10 cellular contexts compared by ENCODE assay signal in genomic region chr5:65172486-65173129, GRCh38.
A peak's percentile ranks its signal among the peaks of the same experiment; 100 is the strongest.
DNase-seq lines count a peak whose midpoint lies in the region; ATAC-seq and TF ChIP-seq lines count a peak whose summit lies in the region.
"Had no signal": no experiment of that assay in that cellular context is flagged by ENCODE, and none has a peak within 500 bp of the region (broad histone marks: within the 10 kb centered on the region; RNA-seq: fewer than 3 reads in every experiment).

No MANE protein-coding gene starts in this region.

- dilution Hi-C loops in mammary epithelial cell (cut with HindIII; ENCODE audit: low sequenced_read_pairs), result no loop called here

- H3K36me3 ChIP-seq in mammary epithelial cell (ENCODE audit: insufficient read depth, low read length), result peaks cover 9% of the 10 kb centered on the region
- H3K36me3 ChIP-seq: BLaER1 treated with 17β-estradiol and CSF1 and Interleukin-3, amounts not matched to agents 10 nM and 100 nM; SJSA1 had no signal

- H4K20me1 ChIP-seq in mammary epithelial cell (ENCODE audit: insufficient read depth, low read length), result no peaks in the 10 kb centered on the region
- H4K20me1 ChIP-seq: BLaER1 treated with 17β-estradiol and CSF1 and Interleukin-3, amounts not matched to agents 10 nM and 100 nM had no signal

- no peak overlapping the region for H3K4me3 Mint-ChIP-seq in stimulated activated naive CD8-positive, alpha-beta T cell treated with anti-CD3 and anti-CD28 coated beads, Interleukin-15, amount 100 ng/mL, for 72 hours
- no peak overlapping the region for H3K4me3 Mint-ChIP-seq in WTC11

- in situ Hi-C loops in mammary epithelial cell (cut with MboI; ENCODE audit: low sequenced_read_pairs in 2 of 2), result no loop called here

- peak; percentile 63 for DNase-seq in activated effector memory CD4-positive, alpha-beta T cell treated with anti-CD3 and anti-CD28 coated beads, Interleukin-2, amount 50 U/mL, for 16 hours
- DNase-seq in activated effector memory CD4-positive, alpha-beta T cell treated with Interleukin-2 at 50 U/mL for 16 hours, result no peak
- peak; percentile 96 for DNase-seq in mammary epithelial cell
- DNase-seq in stimulated activated naive CD8-positive, alpha-beta T cell treated with anti-CD3 and anti-CD28 coated beads, Interleukin-15, amount 100 ng/mL, for 72 hours, result peak; percentile 52 to 77
- no peak for DNase-seq in NCI-H526 treated with DMSO at 0.1 percent for 48 hours (lab: John Stamatoyannopoulos, UW)
- no peak for DNase-seq in caudate nucleus (lab: John Stamatoyannopoulos, UW)
- DNase-seq in WTC11 (ENCODE audit: low spot score), result no peak

- intact Hi-C loops in mammary epithelial cell (cut with micrococcal nuclease), result no loop called here

- H3K27me3 Mint-ChIP-seq in stimulated activated naive CD8-positive, alpha-beta T cell treated with anti-CD3 and anti-CD28 coated beads, Interleukin-15, amount 100 ng/mL, for 72 hours, result no peaks in the 10 kb centered on the region
- peaks cover 6% of the 10 kb centered on the region; the same call in 1 of the 2 replicates for H3K27me3 Mint-ChIP-seq in WTC11 (ENCODE audit: low read depth)

- H3K36me3 Mint-ChIP-seq in WTC11, result peaks cover 9% of the 10 kb centered on the region

- H3K4me1 ChIP-seq in mammary epithelial cell (ENCODE audit: insufficient read depth, low read length), result peaks cover 15% of the 10 kb centered on the region
- H3K4me1 ChIP-seq: SJSA1 had no signal

- H3K27ac ChIP-seq in mammary epithelial cell (ENCODE audit: insufficient read depth, low read depth, low read length) (peak overlapping the region; percentile 64), caudate nucleus (ENCODE audit: low read depth, low read length) (no peak overlapping the region)
- H3K27ac ChIP-seq: BLaER1 treated with 17β-estradiol and CSF1 and Interleukin-3, amounts not matched to agents 10 nM and 100 nM; SJSA1 had no signal

- BruUV-seq in mammary epithelial cell (replicated peaks; lab: Mats Ljungman, UMichigan), result TSS peak; percentile 67

- POLR2A ChIA-PET in WTC11 (lab: Charles Lee), result no interaction called here

- no peaks in the 10 kb centered on the region for H3K9me3 ChIP-seq in mammary epithelial cell (replicated peaks; ENCODE audit: insufficient read depth, low read length)
- H3K9me3 ChIP-seq: SJSA1 had no signal

- H3K9ac ChIP-seq in mammary epithelial cell (ENCODE audit: insufficient read depth, low read length), result no peak overlapping the region
- H3K9ac ChIP-seq: BLaER1 treated with 17β-estradiol and CSF1 and Interleukin-3, amounts not matched to agents 10 nM and 100 nM had no signal

- peaks cover 21% of the 10 kb centered on the region for H3K4me1 Mint-ChIP-seq in stimulated activated naive CD8-positive, alpha-beta T cell treated with anti-CD3 and anti-CD28 coated beads, Interleukin-15, amount 100 ng/mL, for 72 hours
- no peaks in the 10 kb centered on the region for H3K4me1 Mint-ChIP-seq in WTC11

- H2AFZ ChIP-seq in mammary epithelial cell (ENCODE audit: low read depth, low read length), result no peak overlapping the region

- H3K27me3 ChIP-seq in mammary epithelial cell (ENCODE audit: insufficient read depth, low read length), result no peaks in the 10 kb centered on the region
- H3K27me3 ChIP-seq: BLaER1 treated with 17β-estradiol and CSF1 and Interleukin-3, amounts not matched to agents 10 nM and 100 nM; SJSA1 had no signal

- no peaks in the 10 kb centered on the region for H3K9me3 Mint-ChIP-seq in stimulated activated naive CD8-positive, alpha-beta T cell treated with anti-CD3 and anti-CD28 coated beads, Interleukin-15, amount 100 ng/mL, for 72 hours
- H3K9me3 Mint-ChIP-seq in WTC11, result peaks cover 9% of the 10 kb centered on the region; the same call in 1 of the 2 replicates

- no peak overlapping the region for H3K27ac Mint-ChIP-seq in stimulated activated naive CD8-positive, alpha-beta T cell treated with anti-CD3 and anti-CD28 coated beads, Interleukin-15, amount 100 ng/mL, for 72 hours
- H3K27ac Mint-ChIP-seq in WTC11, result no peak overlapping the region

- CTCF ChIA-PET in mammary epithelial cell (lab: Charles Lee; ENCODE audit: low non-redundant PET) (no interaction called here), WTC11 (lab: Charles Lee) (no interaction called here)

- WGBS in mammary epithelial cell (ENCODE audit: low coverage, missing lambda C conversion rate), result 56% methylated on average over 9 of the region's 9 CpGs

- no peak for TF ChIP-seq CTCF in mammary epithelial cell (conservative IDR thresholded peaks at IDR 0.05 in 1 of 2, IDR thresholded peaks at IDR 0.05 in 1 of 2; ENCODE audit: extremely low read depth in 1 of 2, insufficient read depth in 1 of 2, low read depth in 1 of 2, low read length in 2 of 2)
- TF ChIP-seq CTCF in WTC11 (IDR thresholded peaks at IDR 0.05), result no peak

- ATAC-seq in HG03354 (IDR thresholded peaks at IDR 0.05; ENCODE audit: poor library complexity, severe bottlenecking, unreplicated experiment), result peak; percentile 98
- peak; percentile 100 for ATAC-seq in stimulated activated naive CD8-positive, alpha-beta T cell treated with anti-CD3 and anti-CD28 coated beads, Interleukin-15, amount 100 ng/mL, for 72 hours
- ATAC-seq in WTC11, result no peak

- H3K79me2 ChIP-seq in mammary epithelial cell (ENCODE audit: insufficient read depth, low read length), result no peaks in the 10 kb centered on the region

- peak overlapping the region; percentile 5 for H3K4me2 ChIP-seq in mammary epithelial cell (ENCODE audit: insufficient read depth, low read depth, low read length)
- H3K4me2 ChIP-seq: BLaER1 treated with 17β-estradiol and CSF1 and Interleukin-3, amounts not matched to agents 10 nM and 100 nM had no signal

- H3K4me3 ChIP-seq in mammary epithelial cell (replicated peaks in 1 of 3; ENCODE audit: insufficient read depth in 1 of 3, low read depth in 2 of 3, low read length in 3 of 3), result no peak overlapping the region
- H3K4me3 ChIP-seq: BLaER1 treated with 17β-estradiol and CSF1 and Interleukin-3, amounts not matched to agents 10 nM and 100 nM; SJSA1 had no signal

TF ChIP-seq in WTC11, 78 proteins besides CTCF, POLR2A, EP300 and RAD21:
- no peak for TF ChIP-seq RELA (CRISPR knock-in tag; IDR thresholded peaks at IDR 0.05; ENCODE audit: borderline replicate concordance)
- TF ChIP-seq TEAD4 (CRISPR knock-in tag; IDR thresholded peaks at IDR 0.05), result no peak
- TF ChIP-seq ATF3 (CRISPR knock-in tag; conservative IDR thresholded peaks at IDR 0.05), result no peak

Comparison
In these comparisons a context has a peak if more than half of its experiments do, and no peak if none do; other contexts are left out.
1. DNase-seq: peak in activated effector memory CD4-positive, alpha-beta T cell treated with anti-CD3 and anti-CD28 coated beads, Interleukin-2, amount 50 U/mL, for 16 hours (single experiment), mammary epithelial cell (single experiment) and stimulated activated naive CD8-positive, alpha-beta T cell treated with anti-CD3 and anti-CD28 coated beads, Interleukin-15, amount 100 ng/mL, for 72 hours (2 of 2); none in activated effector memory CD4-positive, alpha-beta T cell treated with Interleukin-2 at 50 U/mL for 16 hours (single experiment), NCI-H526 treated with DMSO at 0.1 percent for 48 hours (single experiment), caudate nucleus (0 of 61) and WTC11 (single experiment).